ENCODE assay signal across 18 cellular contexts in genomic region chr15:69941931-69942471, GRCh38.
A peak's percentile ranks its signal among the peaks of the same experiment; 100 is the strongest.
DNase-seq lines count a peak whose midpoint lies in the region; ATAC-seq and TF ChIP-seq lines count a peak whose summit lies in the region.
"Had no signal": no experiment of that assay in that cellular context is flagged by ENCODE, and none has a peak within 500 bp of the region (broad histone marks: within the 10 kb centered on the region; RNA-seq: fewer than 3 reads in every experiment).

No MANE protein-coding gene starts in this region.

- WGBS in neuronal stem cell (ENCODE audit: extremely low coverage in 2 of 2, insufficient read length in 2 of 2, insufficient replicate concordance in 1 of 2), 2 donors = no CpG with 5 or more reads among the region's 8 CpGs

- H3K36me3 ChIP-seq in OCI-LY1 (ENCODE audit: insufficient read depth, low read length) (no peaks in the 10 kb centered on the region), neuronal stem cell (replicated peaks in 1 of 2; ENCODE audit: control insufficient read depth in 2 of 2, insufficient read depth in 2 of 2, low read length in 2 of 2) (no peaks in the 10 kb centered on the region), OCI-LY7 (ENCODE audit: insufficient read depth, low read length) (no peaks in the 10 kb centered on the region)

- ATAC-seq in HG03354 (IDR thresholded peaks at IDR 0.05; ENCODE audit: poor library complexity, severe bottlenecking, unreplicated experiment) = no peak
- ATAC-seq: A549, GM12878 had no signal

- H3K4ac ChIP-seq in neuronal stem cell (ENCODE audit: low read length) = no peak overlapping the region

- BruUV-seq in OCI-LY7 (replicated peaks; lab: Mats Ljungman, UMichigan) = no TSS peak

- H2BK120ac ChIP-seq in neuronal stem cell (ENCODE audit: low read depth, low read length) = no peak overlapping the region

- H2BK5ac ChIP-seq in neuronal stem cell (ENCODE audit: low read length) = no peak overlapping the region

- no peak overlapping the region for H2AK5ac ChIP-seq in neuronal stem cell (ENCODE audit: low read depth, low read length)

- no peaks in the 10 kb centered on the region for H3F3A ChIP-seq in OCI-LY1 (ENCODE audit: insufficient read depth, low read length)

- H3K4me1 ChIP-seq in OCI-LY1 (ENCODE audit: insufficient read depth, low read length, severe bottlenecking) = peaks cover 48% of the 10 kb centered on the region
- peaks cover 0 to 10% of the 10 kb centered on the region in 2 donors for H3K4me1 ChIP-seq in neuronal stem cell (ENCODE audit: control insufficient read depth in 2 of 2, insufficient read depth in 1 of 2, low read depth in 1 of 2, low read length in 2 of 2)
- no peaks in the 10 kb centered on the region for H3K4me1 ChIP-seq in OCI-LY7 (ENCODE audit: insufficient read depth, low read length, poor library complexity, severe bottlenecking)
- H3K4me1 ChIP-seq: A549 had no signal

- H3K9ac ChIP-seq in OCI-LY1 (ENCODE audit: low read length) (no peak overlapping the region; the same call in 1 of the 2 replicates), neuronal stem cell (ENCODE audit: low read depth, low read length, poor library complexity) (no peak overlapping the region)

- CTCF ChIA-PET in OCI-LY7 (lab: Charles Lee; ENCODE audit: unreplicated experiment) = no interaction called here

- H3K27ac ChIP-seq in OCI-LY1 (ENCODE audit: low read depth, low read length, poor library complexity, severe bottlenecking) = peak overlapping the region; percentile 50
- H3K27ac ChIP-seq in neuronal stem cell (replicated peaks; ENCODE audit: low read length) = no peak overlapping the region
- H3K27ac ChIP-seq in OCI-LY7 (ENCODE audit: low read depth, low read length, poor library complexity, severe bottlenecking) = no peak overlapping the region
- H3K27ac ChIP-seq: 22Rv1, A549, C4-2B had no signal

- POLR2A ChIA-PET in OCI-LY7 (lab: Charles Lee) = no interaction called here

- no peak overlapping the region for H3K4me2 ChIP-seq in OCI-LY1 (ENCODE audit: low read length)
- no peak overlapping the region for H3K4me2 ChIP-seq in neuronal stem cell (ENCODE audit: insufficient read depth, low read length, poor library complexity, severe bottlenecking)
- H3K4me2 ChIP-seq in OCI-LY7 (ENCODE audit: low read length) = no peak overlapping the region
- H3K4me2 ChIP-seq: A549 had no signal

- DNase-seq in DMS 273 (lab: John Stamatoyannopoulos, UW; ENCODE audit: unreplicated experiment) (peak; percentile 36), DMS 273 treated with DMSO at 0.1 percent for 48 hours (lab: John Stamatoyannopoulos, UW) (no peak), NCI-H2227 treated with DMSO at 0.1 percent for 48 hours (lab: John Stamatoyannopoulos, UW) (peak; percentile 21), neuronal stem cell (ENCODE audit: low spot score) (no peak), OCI-LY7 (ENCODE audit: low spot score) (no peak), foreskin melanocyte (no peak)
- DNase-seq: AML-193; CD4-positive, alpha-beta T cell; DMS53; DND-41; EL; H9 had no signal

- H2AFZ ChIP-seq in OCI-LY1 (ENCODE audit: low read length) = no peak overlapping the region
- H2AFZ ChIP-seq in neuronal stem cell (ENCODE audit: low read length) = no peak overlapping the region
- H2AFZ ChIP-seq in OCI-LY7 (ENCODE audit: low read length) = no peak overlapping the region

- H3K9me2 ChIP-seq in OCI-LY1 (ENCODE audit: low read depth, low read length) = no peaks in the 10 kb centered on the region
- H3K9me2 ChIP-seq in OCI-LY7 (ENCODE audit: insufficient read depth, low read length) = no peaks in the 10 kb centered on the region

- no peaks in the 10 kb centered on the region for H4K20me1 ChIP-seq in OCI-LY1 (ENCODE audit: insufficient read depth, low read length)
- H4K20me1 ChIP-seq in OCI-LY7 (ENCODE audit: insufficient read depth, low read length) = no peaks in the 10 kb centered on the region

- no peaks in the 10 kb centered on the region for H3K27me3 ChIP-seq in OCI-LY1 (ENCODE audit: insufficient read depth, low read length)
- peaks cover 0 to 2% (median 0%) of the 10 kb centered on the region in 3 experiments for H3K27me3 ChIP-seq in neuronal stem cell (ENCODE audit: control insufficient read depth in 3 of 3, insufficient read depth in 3 of 3, low read depth in 1 of 3, low read length in 3 of 3)

- H3K79me2 ChIP-seq in OCI-LY1 (ENCODE audit: insufficient read depth, low read length) (no peaks in the 10 kb centered on the region), OCI-LY7 (ENCODE audit: insufficient read depth, low read depth, low read length) (no peaks in the 10 kb centered on the region)

- H3K18ac ChIP-seq in neuronal stem cell (ENCODE audit: low read length) = no peak overlapping the region

- no peak overlapping the region for H3K23ac ChIP-seq in neuronal stem cell (ENCODE audit: low read depth, low read length, poor library complexity)

- H4K8ac ChIP-seq in neuronal stem cell (ENCODE audit: low read depth, low read length) = no peak overlapping the region

- H3K4me3 ChIP-seq in OCI-LY1 (ENCODE audit: low read depth, low read length, poor library complexity, severe bottlenecking) = no peak overlapping the region
- no peak overlapping the region for H3K4me3 ChIP-seq in neuronal stem cell (ENCODE audit: low read length in 2 of 2)
- no peak overlapping the region for H3K4me3 ChIP-seq in OCI-LY7 (ENCODE audit: low read depth, low read length, poor library complexity, severe bottlenecking)
- H3K4me3 ChIP-seq: A549, GM12878 had no signal

- H3K9me3 ChIP-seq in OCI-LY1 (ENCODE audit: low read length) (no peaks in the 10 kb centered on the region), neuronal stem cell (replicated peaks in 1 of 2; ENCODE audit: control insufficient read depth in 2 of 2, insufficient read depth in 1 of 2, low read depth in 1 of 2, low read length in 2 of 2) (no peaks in the 10 kb centered on the region), OCI-LY7 (ENCODE audit: low read length) (no peaks in the 10 kb centered on the region)
- H3K9me3 ChIP-seq: A549 had no signal

- no peaks in the 10 kb centered on the region for H3K79me1 ChIP-seq in neuronal stem cell (ENCODE audit: low read depth, low read length)

- no peak overlapping the region for H2BK12ac ChIP-seq in neuronal stem cell (ENCODE audit: low read length)

- no peak overlapping the region for H3K14ac ChIP-seq in neuronal stem cell (ENCODE audit: low read length)

- TF ChIP-seq CTCF in OCI-LY1 (IDR thresholded peaks at IDR 0.05; ENCODE audit: low read length) (no peak), OCI-LY7 (conservative IDR thresholded peaks at IDR 0.05; ENCODE audit: low read length) (no peak)

- peak overlapping the region; percentile 73 for H2BK15ac ChIP-seq in neuronal stem cell (ENCODE audit: low read length)

- intact Hi-C loops in OCI-LY7 (cut with micrococcal nuclease; ENCODE audit: unreplicated experiment) = no loop called here

- no peak overlapping the region for H4K91ac ChIP-seq in neuronal stem cell (ENCODE audit: low read depth, low read length, poor library complexity)

Comparison
In these comparisons a context has a peak if more than half of its experiments do, and no peak if none do; other contexts are left out.
1. DNase-seq: peak in DMS 273 (single experiment) and NCI-H2227 treated with DMSO at 0.1 percent for 48 hours (single experiment); none in DMS 273 treated with DMSO at 0.1 percent for 48 hours (single experiment), neuronal stem cell (single experiment), OCI-LY7 (single experiment) and foreskin melanocyte (single experiment).